ENCODE assay signal across 24 cellular contexts in genomic region chr2:124884315-124884714, GRCh38.
"Had no signal": no experiment of that assay in that cellular context is flagged by ENCODE, and none has a peak within 500 bp of the region (broad histone marks: within the 10 kb centered on the region; RNA-seq: fewer than 3 reads in every experiment).

No MANE protein-coding gene starts in this region.

- H3K4me3 ChIP-seq: dorsolateral prefrontal cortex, gastrocnemius medialis, hepatocyte, lung, ovary, smooth muscle cell, thyroid gland had no signal

- ATAC-seq: gastrocnemius medialis; left lobe of liver; sciatic nerve; stimulated activated naive CD8-positive, alpha-beta T cell treated with anti-CD3 and anti-CD28 coated beads, Interleukin-15, amount 100 ng/mL, for 72 hours had no signal

- H3K27ac ChIP-seq: dorsolateral prefrontal cortex, gastrocnemius medialis, hepatocyte, ovary, thyroid gland had no signal

- H3K9me3 ChIP-seq: gastrocnemius medialis, ovary, thyroid gland had no signal

- DNase-seq: dorsolateral prefrontal cortex; effector CD4-positive, alpha-beta T cell; foreskin fibroblast; gastrocnemius medialis; head of caudate nucleus; kidney; natural killer cell; occipital lobe; ovary; retina; stimulated activated CD4-positive, alpha-beta T cell treated with anti-CD3 and anti-CD28 coated beads, Interleukin-12 subunit alpha, Interleukin-12 subunit beta, amount 100 ng/mL, for 4 hours; stimulated activated CD4-positive, alpha-beta T cell treated with anti-CD3 and anti-CD28 coated beads, Interleukin-1b, Interleukin-23, amount 100 ng/mL, for 48 hours; stimulated activated CD4-positive, alpha-beta T cell treated with anti-CD3 and anti-CD28 coated beads, Interleukin-4, amount 100 ng/mL, for 1 hour; stimulated activated CD8-positive, alpha-beta memory T cell treated with anti-CD3 and anti-CD28 coated beads, Interleukin-4, amount 100 ng/mL, for 48 hours; stimulated activated naive CD4-positive, alpha-beta T cell; stimulated activated naive CD8-positive, alpha-beta T cell treated with anti-CD3 and anti-CD28 coated beads, Interleukin-15, amount 100 ng/mL, for 72 hours; thyroid gland; trophoblast cell had no signal

- H3K27me3 ChIP-seq: dorsolateral prefrontal cortex, gastrocnemius medialis, hepatocyte, ovary, thyroid gland had no signal

- H3K36me3 ChIP-seq: gastrocnemius medialis, ovary, thyroid gland had no signal

- FAIRE-seq: colon, kidney had no signal

- H3K4me1 ChIP-seq: gastrocnemius medialis, thyroid gland had no signal
